16 cellular contexts compared by ENCODE assay signal in the genomic region with DNA sequence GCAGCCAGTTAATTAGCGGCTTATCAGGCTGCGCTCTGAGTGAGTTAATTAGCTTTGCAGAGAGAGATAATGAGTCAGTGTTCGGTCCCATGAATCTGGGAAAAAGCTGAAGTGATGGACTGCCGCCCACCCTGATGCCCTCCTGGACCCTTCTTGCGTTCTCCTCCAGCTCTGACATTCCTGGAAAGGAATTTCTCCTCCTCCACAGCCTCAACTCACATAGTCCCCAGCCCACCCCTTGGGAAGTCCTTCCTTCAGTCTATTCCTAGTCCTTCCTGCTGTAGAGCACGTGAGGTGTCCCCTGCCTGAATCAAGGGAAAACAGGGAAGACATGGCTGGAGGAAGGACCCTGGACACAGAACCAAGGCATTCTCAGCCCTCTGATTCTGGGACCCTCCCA. TPM values are rescaled to one million over a fixed set of nuclear protein-coding genes. Genes with fewer than 3 reads are reported as not detected.
A peak's percentile ranks its signal among the peaks of the same experiment; 100 is the strongest.
DNase-seq lines count a peak whose midpoint lies in the region; ATAC-seq and TF ChIP-seq lines count a peak whose summit lies in the region.
"Had no signal": no experiment of that assay in that cellular context is flagged by ENCODE, and none has a peak within 500 bp of the region (broad histone marks: within the 10 kb centered on the region; RNA-seq: fewer than 3 reads in every experiment).

No MANE protein-coding gene starts in this region.

- H3K4me3 ChIP-seq in iPS-15b (ENCODE audit: low read depth, low read length): peak overlapping the region; percentile 37
- H3K4me3 ChIP-seq: Peyer's patch had no signal

- H3K9ac ChIP-seq in iPS-15b (ENCODE audit: low read depth, low read length): no peak overlapping the region

- peaks cover 79% of the 10 kb centered on the region for H3K27me3 ChIP-seq in iPS-15b (ENCODE audit: control insufficient read depth, insufficient read depth, low read length)

- peak overlapping the region; percentile 68 for H3K27ac Mint-ChIP-seq in progenitor cell of endocrine pancreas
- H3K27ac Mint-ChIP-seq: CD4-positive, alpha-beta T cell had no signal

- H3K36me3 ChIP-seq in iPS-15b (ENCODE audit: control insufficient read depth, insufficient read depth, low read length): no peaks in the 10 kb centered on the region
- H3K36me3 ChIP-seq: Peyer's patch had no signal

- no peaks in the 10 kb centered on the region for H3K36me3 Mint-ChIP-seq in progenitor cell of endocrine pancreas (ENCODE audit: insufficient read depth)

- peak overlapping the region; percentile 37 for H3K4me3 Mint-ChIP-seq in progenitor cell of endocrine pancreas (ENCODE audit: low read depth)
- H3K4me3 Mint-ChIP-seq: CD4-positive, alpha-beta T cell had no signal

- intact Hi-C loops in Right ventricle myocardium inferior (cut with DNase I) (no loop called here), cardiac septum (cut with DNase I) (no loop called here)

- H3K9me3 ChIP-seq in iPS-15b (ENCODE audit: control insufficient read depth, insufficient read depth, low read length): no peaks in the 10 kb centered on the region
- H3K9me3 ChIP-seq: Caco-2, Peyer's patch had no signal

- peaks cover 23% of the 10 kb centered on the region for H3K27me3 Mint-ChIP-seq in progenitor cell of endocrine pancreas

- peaks cover 34% of the 10 kb centered on the region for H3K4me1 Mint-ChIP-seq in progenitor cell of endocrine pancreas (ENCODE audit: low read depth)

- H3K9me3 Mint-ChIP-seq in progenitor cell of endocrine pancreas (ENCODE audit: low read depth): no peaks in the 10 kb centered on the region
- H3K9me3 Mint-ChIP-seq: CD4-positive, alpha-beta T cell had no signal

- no peak for ATAC-seq in Right ventricle myocardium inferior
- no peak for ATAC-seq in GM19467 (IDR thresholded peaks at IDR 0.05; ENCODE audit: unreplicated experiment)

- H3K4me1 ChIP-seq in iPS-15b (ENCODE audit: control insufficient read depth, insufficient read depth, low read length): peaks cover 2% of the 10 kb centered on the region

- DNase-seq in Right ventricle myocardium inferior (ENCODE audit: missing footprints) (peak; percentile 6), cardiac septum (ENCODE audit: low spot score) (no peak), progenitor cell of endocrine pancreas (ENCODE audit: low spot score, unreplicated experiment) (no peak), ureter (ENCODE audit: low spot score) (no peak)
- DNase-seq: Caco-2; CD4-positive, alpha-beta T cell; HCEC 1CT; NCI-H1105; NCI-H2081; NCI-H2171 treated with DMSO at 0.1 percent for 48 hours; NCI-H446 treated with DMSO at 0.1 percent for 48 hours; NK-92 treated with Interleukin-12 subunit alpha and Interleukin-12 subunit beta, amount 100 ng/mL, for 24 hours; Peyer's patch had no signal

- no peak for TF ChIP-seq CTCF in progenitor cell of endocrine pancreas (IDR thresholded peaks at IDR 0.05; ENCODE audit: unreplicated experiment)

RNA-seq across cellular contexts. Expression of gene ARID3C, which starts 3.8 kb away (rescaled TPM):
- total RNA-seq in Right ventricle myocardium inferior (not detected), cardiac septum (not detected), progenitor cell of endocrine pancreas (8.5 and 12.0 TPM in 2 replicates), ureter (not detected)
- total RNA-seq: A172, Caco-2 had no signal

RNA-seq across cellular contexts. Expression of gene DCTN3, which starts 4.8 kb away (rescaled TPM):
- 133 TPM for total RNA-seq in Right ventricle myocardium inferior
- 101 TPM for total RNA-seq in cardiac septum
- total RNA-seq in progenitor cell of endocrine pancreas: 101 and 102 TPM in 2 replicates
- 86.8 TPM for total RNA-seq in ureter

RNA-seq across cellular contexts. Expression of gene SIGMAR1, which starts 12.5 kb away (rescaled TPM):
- total RNA-seq in Right ventricle myocardium inferior (25.6 TPM), cardiac septum (25.8 TPM), progenitor cell of endocrine pancreas (62.1 and 64.6 TPM in 2 replicates), ureter (56.8 TPM)

RNA-seq across cellular contexts. Expression of gene RPP25L, which starts 13.2 kb away (rescaled TPM):
- total RNA-seq in Right ventricle myocardium inferior (38.3 TPM), cardiac septum (39.4 TPM), progenitor cell of endocrine pancreas (29.3 and 30.5 TPM in 2 replicates), ureter (26.0 TPM)

RNA-seq across cellular contexts. Expression of gene GALT, which starts 21.4 kb away (rescaled TPM):
- total RNA-seq in Right ventricle myocardium inferior (54.1 TPM), cardiac septum (42.4 TPM), progenitor cell of endocrine pancreas (82.5 and 85.6 TPM in 2 replicates), ureter (52.7 TPM)
